In genomic region chr13:57698851-57699250, GRCh38 we compare ENCODE assay signal across 26 cellular contexts.
"Had no signal": no experiment of that assay in that cellular context is flagged by ENCODE, and none has a peak within 500 bp of the region (broad histone marks: within the 10 kb centered on the region; RNA-seq: fewer than 3 reads in every experiment).

No MANE protein-coding gene starts in this region.

- H3K4me3 ChIP-seq: lung, mucosa of descending colon, pancreas, prostate gland, right atrium auricular region, smooth muscle cell, suprapubic skin, transverse colon, upper lobe of right lung, uterus had no signal

- H3K27me3 ChIP-seq: neutrophil, pancreas, right atrium auricular region, suprapubic skin, transverse colon, upper lobe of right lung, uterus had no signal

- DNase-seq: cortex of kidney; effector CD4-positive, alpha-beta T cell; hypothalamus; immature natural killer cell; kidney; mucosa of descending colon; naive B cell; pancreas; stimulated activated CD4-positive, alpha-beta T cell treated with anti-CD3 and anti-CD28 coated beads, Interleukin-12 subunit alpha, Interleukin-12 subunit beta, amount 100 ng/mL, for 4 hours; stimulated activated CD4-positive, alpha-beta T cell treated with anti-CD3 and anti-CD28 coated beads, Interleukin-1b, Interleukin-23, amount 100 ng/mL, for 48 hours; stimulated activated CD4-positive, alpha-beta T cell treated with anti-CD3 and anti-CD28 coated beads, Interleukin-4, amount 100 ng/mL, for 1 hour; stimulated activated CD8-positive, alpha-beta memory T cell treated with anti-CD3 and anti-CD28 coated beads, Interleukin-4, amount 100 ng/mL, for 48 hours; stimulated activated naive CD4-positive, alpha-beta T cell; stimulated activated naive CD8-positive, alpha-beta T cell treated with anti-CD3 and anti-CD28 coated beads, Interleukin-15, amount 100 ng/mL, for 72 hours; transverse colon; upper lobe of right lung; uterus had no signal

- H3K4me2 ChIP-seq: smooth muscle cell had no signal

- FAIRE-seq: pancreas had no signal

- ATAC-seq: left lobe of liver; mucosa of descending colon; natural killer cell treated with Interleukin-12 subunit alpha and Interleukin-12 subunit beta and Interleukin-15 and Interleukin-18, amount 100 ng/mL, for 72 hours; pancreas; sciatic nerve; stimulated activated naive CD8-positive, alpha-beta T cell treated with anti-CD3 and anti-CD28 coated beads, Interleukin-15, amount 100 ng/mL, for 72 hours; upper lobe of right lung had no signal

- H3K27ac ChIP-seq: neutrophil, pancreas, prostate gland, right atrium auricular region, suprapubic skin, transverse colon, upper lobe of right lung, uterus had no signal

- H3K36me3 ChIP-seq: neutrophil, pancreas, prostate gland, right atrium auricular region, suprapubic skin, transverse colon, upper lobe of right lung, uterus had no signal

- H3K4me1 ChIP-seq: pancreas, prostate gland, right atrium auricular region, suprapubic skin, transverse colon, upper lobe of right lung, uterus had no signal

- H3K9me3 ChIP-seq: neutrophil, pancreas, prostate gland, right atrium auricular region, suprapubic skin, transverse colon, upper lobe of right lung, uterus had no signal
